8 cellular contexts compared by ENCODE assay signal in the genomic region with DNA sequence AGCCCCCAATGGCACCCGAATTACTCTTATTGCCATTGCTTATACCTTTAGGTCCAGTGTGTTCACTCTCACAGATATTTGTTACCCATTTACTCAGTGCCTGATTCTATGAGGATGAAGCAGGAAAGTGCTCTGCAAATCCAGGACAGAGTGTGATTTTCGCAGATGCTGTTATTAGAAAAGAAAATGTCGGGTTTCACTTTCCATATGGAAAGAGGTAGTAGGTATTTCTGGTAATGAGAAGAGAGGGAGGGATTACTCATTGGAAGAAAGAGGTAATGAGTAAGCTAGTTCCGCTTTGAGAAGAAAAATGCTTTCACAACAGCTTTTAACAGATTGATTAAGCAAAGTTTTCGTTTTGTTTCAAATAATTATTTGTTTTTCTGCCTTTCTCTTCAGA.
A peak's percentile ranks its signal among the peaks of the same experiment; 100 is the strongest.
DNase-seq lines count a peak whose midpoint lies in the region; ATAC-seq and TF ChIP-seq lines count a peak whose summit lies in the region.

No MANE protein-coding gene starts in this region.

- peaks cover 10% of the 10 kb centered on the region for H3K9me3 Mint-ChIP-seq in activated CD8-positive, alpha-beta T cell treated with anti-CD3 and anti-CD28 coated beads for 36 hours

- H3K27ac Mint-ChIP-seq in activated CD8-positive, alpha-beta T cell treated with anti-CD3 and anti-CD28 coated beads for 36 hours: peak overlapping the region; percentile 99

- H3K4me3 ChIP-seq in GM12864 (ENCODE audit: low read depth, low read length): no peak overlapping the region
- no peak overlapping the region for H3K4me3 ChIP-seq in uterus

- CTCF ChIA-PET in activated CD8-positive, alpha-beta T cell treated with anti-CD3 and anti-CD28 coated beads for 36 hours (lab: Charles Lee): interaction anchor here (1.3 to 1.5 kb wide), 2 partner anchors 36 to 39 kb away, joined by 3 to 5 read pairs; no protein-coding TSS in a partner anchor

- no peak overlapping the region for H3K27ac ChIP-seq in uterus

- no peaks in the 10 kb centered on the region for H3K36me3 ChIP-seq in uterus

- DNase-seq in GM12864 (ENCODE audit: low read depth) (peak; percentile 85), NCI-H2029 (lab: John Stamatoyannopoulos, UW) (no peak), G401 (ENCODE audit: low spot score) (no peak), uterus (no peak)
- DNase-seq in activated CD8-positive, alpha-beta T cell treated with anti-CD3 and anti-CD28 coated beads for 36 hours: peak; percentile 6
- no peak for DNase-seq in effector CD4-positive, alpha-beta T cell

- ATAC-seq in GM19452 (IDR thresholded peaks at IDR 0.05; ENCODE audit: unreplicated experiment) (peak; percentile 74), HG03108 (IDR thresholded peaks at IDR 0.05; ENCODE audit: unreplicated experiment) (peak; percentile 73)
- peak; percentile 34 for ATAC-seq in activated CD8-positive, alpha-beta T cell treated with anti-CD3 and anti-CD28 coated beads for 36 hours

- TF ChIP-seq POLR2A in uterus (IDR thresholded peaks at IDR 0.05): no peak

- H3K4me1 ChIP-seq in uterus: no peaks in the 10 kb centered on the region

- no peaks in the 10 kb centered on the region for H3K27me3 ChIP-seq in uterus

- intact Hi-C loops in activated CD8-positive, alpha-beta T cell treated with anti-CD3 and anti-CD28 coated beads for 36 hours (cut with micrococcal nuclease): loop anchor here (5.0 kb wide), 2 partner anchors 66 to 176 kb away; no protein-coding TSS in a partner anchor
- intact Hi-C loops in uterus (cut with DNase I; ENCODE audit: low total_unique reads): no loop called here

- POLR2A ChIA-PET in activated CD8-positive, alpha-beta T cell treated with anti-CD3 and anti-CD28 coated beads for 36 hours (lab: Charles Lee): interaction anchor here (0.8 to 1.9 kb wide), 3 partner anchors 21 to 58 kb away, joined by 3 to 7 read pairs (median 5); no protein-coding TSS in a partner anchor

- peaks cover 21% of the 10 kb centered on the region for H3K36me3 Mint-ChIP-seq in activated CD8-positive, alpha-beta T cell treated with anti-CD3 and anti-CD28 coated beads for 36 hours (ENCODE audit: low read depth)

- in situ Hi-C loops in G401 (cut with HindIII; ENCODE audit: low sequenced_read_pairs): no loop called here

- H3K4me3 Mint-ChIP-seq in activated CD8-positive, alpha-beta T cell treated with anti-CD3 and anti-CD28 coated beads for 36 hours: no peak overlapping the region

- H3K27me3 Mint-ChIP-seq in activated CD8-positive, alpha-beta T cell treated with anti-CD3 and anti-CD28 coated beads for 36 hours: no peaks in the 10 kb centered on the region

- TF ChIP-seq CTCF in GM12864 (IDR thresholded peaks at IDR 0.05; ENCODE audit: low read depth, low read length, missing control alignments) (no peak), uterus (IDR thresholded peaks at IDR 0.05) (no peak)
- TF ChIP-seq CTCF in activated CD8-positive, alpha-beta T cell treated with anti-CD3 and anti-CD28 coated beads for 36 hours (IDR thresholded peaks at IDR 0.05): no peak

- peaks cover 87% of the 10 kb centered on the region for H3K4me1 Mint-ChIP-seq in activated CD8-positive, alpha-beta T cell treated with anti-CD3 and anti-CD28 coated beads for 36 hours (ENCODE audit: low read depth)

- H3K9me3 ChIP-seq in uterus: no peaks in the 10 kb centered on the region

Comparison
In these comparisons a context has a peak if more than half of its experiments do, and no peak if none do; other contexts are left out.
1. DNase-seq: peak in GM12864 (single experiment) and activated CD8-positive, alpha-beta T cell treated with anti-CD3 and anti-CD28 coated beads for 36 hours (single experiment); none in effector CD4-positive, alpha-beta T cell (single experiment), NCI-H2029 (single experiment), G401 (single experiment) and uterus (0 of 2).
2. Peak in every context shown above with its lines, with median percentiles within 50 percentile points of each other: ATAC-seq.